ENCODE assay signal across 14 cellular contexts in genomic region chr19:38425222-38425809, GRCh38. TPM values are rescaled to one million over a fixed set of nuclear protein-coding genes. Genes with fewer than 3 reads are reported as not detected.
DNase-seq lines count a peak whose midpoint lies in the region; ATAC-seq and TF ChIP-seq lines count a peak whose summit lies in the region.
"Had no signal": no experiment of that assay in that cellular context is flagged by ENCODE, and none has a peak within 500 bp of the region (broad histone marks: within the 10 kb centered on the region; RNA-seq: fewer than 3 reads in every experiment).

No MANE protein-coding gene starts in this region.

- peaks cover 12% of the 10 kb centered on the region for H3K4me1 Mint-ChIP-seq in neural progenitor cell

- H3K9ac ChIP-seq in DND-41 (ENCODE audit: low read depth, low read length) (no peak overlapping the region), duodenal mucosa (ENCODE audit: low read depth in 1 of 2, low read length in 2 of 2) (no peak overlapping the region), neural progenitor cell (no peak overlapping the region)

- no peak for DNase-seq in DND-41
- DNase-seq in NB4 (ENCODE audit: low read depth): peak; percentile 14
- DNase-seq in neural progenitor cell (ENCODE audit: low spot score): no peak
- DNase-seq in NCI-H82 treated with DMSO at 0.1 percent for 48 hours (lab: John Stamatoyannopoulos, UW; ENCODE audit: unreplicated experiment): no peak
- no peak for DNase-seq in LoVo (ENCODE audit: low spot score)
- DNase-seq in tibial nerve (ENCODE audit: low spot score in 2 of 2): no peak
- DNase-seq: foreskin fibroblast, NCI-H1930, NCI-H82 had no signal

- H3K27me3 ChIP-seq in DND-41 (ENCODE audit: insufficient read depth, low read length, poor library complexity): no peaks in the 10 kb centered on the region
- H3K27me3 ChIP-seq in duodenal mucosa (ENCODE audit: control insufficient read depth in 1 of 2, insufficient read depth in 2 of 2, low read length in 2 of 2): peaks cover 0 to 2% of the 10 kb centered on the region in 2 donors
- no peaks in the 10 kb centered on the region for H3K27me3 ChIP-seq in neural progenitor cell
- peaks cover 0 to 65% of the 10 kb centered on the region in 2 donors for H3K27me3 ChIP-seq in tibial nerve

- 0 out of 3 replicates have a peak, but pooled peaks have one; percentile 21 for ATAC-seq in DND-41 (ENCODE audit: insufficient read depth, low read depth)

- H4K20me1 ChIP-seq in DND-41 (ENCODE audit: insufficient read depth, low read length) (no peaks in the 10 kb centered on the region; the same call in 1 of the 2 replicates), neural progenitor cell (ENCODE audit: low read depth) (no peaks in the 10 kb centered on the region)

- peaks cover 10% of the 10 kb centered on the region for H3K27me3 Mint-ChIP-seq in neural progenitor cell (ENCODE audit: insufficient read depth, low read depth)

- H3K27ac ChIP-seq in DND-41 (ENCODE audit: low read length) (no peak overlapping the region), duodenal mucosa (ENCODE audit: low read depth, low read length) (no peak overlapping the region), neural progenitor cell (no peak overlapping the region), tibial nerve (no peak overlapping the region)
- H3K27ac ChIP-seq: SJSA1 had no signal

- H3K27ac Mint-ChIP-seq in neural progenitor cell: no peak overlapping the region
- H3K27ac Mint-ChIP-seq: activated naive CD8-positive, alpha-beta T cell had no signal

- H3K4me3 ChIP-seq in DND-41 (ENCODE audit: low read depth in 1 of 2, low read length in 2 of 2): no peak overlapping the region
- H3K4me3 ChIP-seq in NB4 (ENCODE audit: low read depth, low read length): no peak overlapping the region
- peak overlapping the region; percentile 6 to 21 for H3K4me3 ChIP-seq in duodenal mucosa (ENCODE audit: low read depth in 1 of 2, low read length in 2 of 2)
- no peak overlapping the region for H3K4me3 ChIP-seq in neural progenitor cell
- peak overlapping the region in 1 of 4 donors; percentile 44 for H3K4me3 ChIP-seq in tibial nerve
- H3K4me3 ChIP-seq: SJSA1 had no signal

- H3K4me1 ChIP-seq in DND-41 (ENCODE audit: insufficient read depth, low read length): peaks cover 7% of the 10 kb centered on the region
- H3K4me1 ChIP-seq in duodenal mucosa (ENCODE audit: control insufficient read depth in 1 of 2, insufficient read depth in 2 of 2, low read length in 2 of 2): no peaks in the 10 kb centered on the region
- H3K4me1 ChIP-seq in neural progenitor cell: peaks cover 10% of the 10 kb centered on the region
- H3K4me1 ChIP-seq in tibial nerve: no peaks in the 10 kb centered on the region
- H3K4me1 ChIP-seq: SJSA1 had no signal

- TF ChIP-seq CTCF in DND-41 (IDR thresholded peaks at IDR 0.05; ENCODE audit: borderline replicate concordance, extremely low read depth, low read length, poor library complexity, severe bottlenecking): no peak
- TF ChIP-seq CTCF in NB4 (IDR thresholded peaks at IDR 0.05; ENCODE audit: low read depth, low read length): no peak
- no peak for TF ChIP-seq CTCF in neural progenitor cell (IDR thresholded peaks at IDR 0.05)
- no peak for TF ChIP-seq CTCF in tibial nerve (IDR thresholded peaks at IDR 0.05)

- H3K9me3 ChIP-seq in DND-41 (ENCODE audit: insufficient read depth, low read length, severe bottlenecking) (no peaks in the 10 kb centered on the region), duodenal mucosa (ENCODE audit: control insufficient read depth in 1 of 2, low read length in 2 of 2) (no peaks in the 10 kb centered on the region), neural progenitor cell (ENCODE audit: low read depth) (no peaks in the 10 kb centered on the region), tibial nerve (no peaks in the 10 kb centered on the region)
- H3K9me3 ChIP-seq: SJSA1 had no signal

- no peak overlapping the region for H2AFZ ChIP-seq in DND-41 (ENCODE audit: low read depth, low read length)
- peak overlapping the region; percentile 80 for H2AFZ ChIP-seq in neural progenitor cell (replicated peaks)

- 67 to 70% methylated on average over 7 of the region's 7 CpGs for WGBS in tibial nerve, 2 donors

- no peak for TF ChIP-seq EP300 in tibial nerve (IDR thresholded peaks at IDR 0.05)

- H3K79me2 ChIP-seq in DND-41 (ENCODE audit: insufficient read depth, low read length) (no peaks in the 10 kb centered on the region), neural progenitor cell (ENCODE audit: low read depth) (no peaks in the 10 kb centered on the region)

- no peaks in the 10 kb centered on the region for H3K9me3 Mint-ChIP-seq in neural progenitor cell

- TF ChIP-seq POLR2A in NB4 (IDR thresholded peaks at IDR 0.05; ENCODE audit: extremely low read depth, insufficient read length): no peak
- TF ChIP-seq POLR2A in tibial nerve (IDR thresholded peaks at IDR 0.05): no peak

- H3K4me3 Mint-ChIP-seq in neural progenitor cell: no peak overlapping the region
- H3K4me3 Mint-ChIP-seq: activated naive CD8-positive, alpha-beta T cell had no signal

- no peaks in the 10 kb centered on the region for H3K36me3 Mint-ChIP-seq in neural progenitor cell
- H3K36me3 Mint-ChIP-seq: activated naive CD8-positive, alpha-beta T cell had no signal

- peaks cover 14% of the 10 kb centered on the region for H3F3A ChIP-seq in neural progenitor cell (ENCODE audit: low read depth)

- H3K36me3 ChIP-seq in DND-41 (ENCODE audit: insufficient read depth, low read length) (no peaks in the 10 kb centered on the region), duodenal mucosa (ENCODE audit: control insufficient read depth in 1 of 2, insufficient read depth in 2 of 2, low read length in 2 of 2) (no peaks in the 10 kb centered on the region), neural progenitor cell (no peaks in the 10 kb centered on the region), tibial nerve (no peaks in the 10 kb centered on the region)
- H3K36me3 ChIP-seq: SJSA1 had no signal

- H3K4me2 ChIP-seq in DND-41 (ENCODE audit: insufficient read depth, low read length): peak overlapping the region; percentile 29
- no peak overlapping the region for H3K4me2 ChIP-seq in neural progenitor cell

RNA-seq across cellular contexts. Expression of gene RASGRP4, which starts 0.7 kb away (rescaled TPM):
- total RNA-seq in neural progenitor cell (ENCODE audit: low replicate concordance) (0.09 TPM in 1 of 2 replicates, not detected in the other), tibial nerve (10 to 100 TPM in 1 of 4 donors, 1 to 10 TPM in 3; 3.1 to 11.7 (median 5.3) TPM)
- total RNA-seq: kidney epithelial cell, SJSA1 had no signal

RNA-seq across cellular contexts. Expression of gene RYR1, which starts 8.2 kb away (rescaled TPM):
- 0.60 and 2.2 TPM in 2 replicates for total RNA-seq in neural progenitor cell (ENCODE audit: low replicate concordance)
- total RNA-seq in tibial nerve: 10 to 100 TPM in 2 of 4 donors, 1 to 10 TPM in 2; 5.7 to 18.1 (median 12.0) TPM
- total RNA-seq: SJSA1 had no signal

RNA-seq across cellular contexts. Expression of gene FAM98C, which starts 22.4 kb away (rescaled TPM):
- total RNA-seq in neural progenitor cell (ENCODE audit: low replicate concordance) (3.5 and 13.2 TPM in 2 replicates), tibial nerve (10 to 100 TPM; 24.9 to 69.0 (median 50.3) TPM)

RNA-seq across cellular contexts. Expression of gene SPRED3, which starts 36.8 kb away (rescaled TPM):
- total RNA-seq in neural progenitor cell (ENCODE audit: low replicate concordance): 0.99 and 4.6 TPM in 2 replicates
- total RNA-seq in tibial nerve: under 1 TPM in 3 of 4 donors, not detected in 1; under 0.01 to 0.60 (median 0.21) TPM

RNA-seq across cellular contexts. Expression of gene GGN, which starts 37.5 kb away (rescaled TPM):
- 1.0 TPM in 1 of 2 replicates, not detected in the other for total RNA-seq in neural progenitor cell (ENCODE audit: low replicate concordance)
- not detected for total RNA-seq in tibial nerve
- total RNA-seq: omental fat pad had no signal

Comparison
In these comparisons a context has a peak if more than half of its experiments do, and no peak if none do; other contexts are left out.
1. H3K4me3 ChIP-seq: peak in duodenal mucosa (2 of 2); none in DND-41 (0 of 2), NB4 (single experiment) and neural progenitor cell (single experiment).